11 cellular contexts compared by ENCODE assay signal in genomic region chr16:57624044-57624688, GRCh38. TPM values are rescaled to one million over a fixed set of nuclear protein-coding genes. Genes with fewer than 3 reads are reported as not detected.
DNase-seq lines count a peak whose midpoint lies in the region; ATAC-seq, FAIRE-seq and TF ChIP-seq lines count a peak whose summit lies in the region.
"Had no signal": no experiment of that assay in that cellular context is flagged by ENCODE, and none has a peak within 500 bp of the region (broad histone marks: within the 10 kb centered on the region; RNA-seq: fewer than 3 reads in every experiment).

No MANE protein-coding gene starts in this region.

- CTCF ChIA-PET in A549 (lab: Yijun Ruan, JAX), result interaction anchor here (0.8 to 12.2 kb wide), 12 partner anchors 10 to 53 kb away, joined by 3 to 100 read pairs (median 6); no protein-coding TSS in a partner anchor

- 72% methylated on average over 8 of the region's 8 CpGs for WGBS in A549 (ENCODE audit: missing lambda C conversion rate)

- in situ Hi-C loops in GM13976 (cut with MboI; ENCODE audit: low sequenced_read_pairs, unreplicated experiment), result no loop called here

- POLR2A ChIA-PET in A549 (lab: Yijun Ruan, JAX), result interaction anchor here (0.6 kb wide), 1 partner anchor 39 kb away, joined by 7 read pairs; no protein-coding TSS in a partner anchor

- FAIRE-seq in A549 (lab: Jason Lieb, UNC), result no peak
- FAIRE-seq: GM12878 had no signal

- H3K4me1 ChIP-seq in A549, result peaks cover 94% of the 10 kb centered on the region

- peak overlapping the region; percentile 59 for H3K4me2 ChIP-seq in A549

- H3K9me3 ChIP-seq in A549, result no peaks in the 10 kb centered on the region

- H3K4me3 ChIP-seq in A549 (no peak overlapping the region), cardiac fibroblast (replicated peaks in 1 of 2; ENCODE audit: low read depth in 2 of 2, low read length in 2 of 2) (no peak overlapping the region)
- H3K4me3 ChIP-seq: GM12878 had no signal

- ATAC-seq in A549, result no peak
- ATAC-seq: GM12878 had no signal

- no peak for TF ChIP-seq EP300 in A549 (IDR thresholded peaks at IDR 0.05)

- TF ChIP-seq POLR2A in A549 (IDR thresholded peaks at IDR 0.05; ENCODE audit: low read length), result no peak

- no peak for TF ChIP-seq RAD21 in A549 (conservative IDR thresholded peaks at IDR 0.05 in 1 of 2, IDR thresholded peaks at IDR 0.05 in 1 of 2)

- DNase-seq in A549 (ENCODE audit: low read depth in 1 of 2, low spot score in 1 of 2) (peak in 1 of 2 experiments; percentile 54), NCI-H226 (peak; percentile 81), cardiac fibroblast (ENCODE audit: low read depth in 2 of 2) (peak; percentile 69 to 79), left kidney (ENCODE audit: low read depth, low spot score) (peak; percentile 83), GM13976 (ENCODE audit: low spot score) (no peak), dedifferentiated amniotic fluid mesenchymal stem cell (ENCODE audit: extremely low spot score) (no peak), NCI-H1930 (lab: John Stamatoyannopoulos, UW) (no peak)
- no peak for DNase-seq in stimulated activated CD4-positive, alpha-beta T cell treated with anti-CD3 and anti-CD28 coated beads, Interleukin-2, amount 100 ng/mL, for 24 hours
- DNase-seq: T-helper 2 cell had no signal

- peak overlapping the region; percentile 91 to 98 for H3K27ac ChIP-seq in A549

- TF ChIP-seq CTCF in A549 (IDR thresholded peaks at IDR 0.05) (no peak), cardiac fibroblast (IDR thresholded peaks at IDR 0.05; ENCODE audit: low read depth, low read length) (no peak), GM13976 (IDR thresholded peaks at IDR 0.05; ENCODE audit: borderline replicate concordance, control extremely low read depth, extremely low read depth, insufficient read depth, missing control alignments) (no peak)

TF ChIP-seq in A549, 52 proteins besides CTCF, POLR2A, EP300 and RAD21:
- TF ChIP-seq CEBPB (IDR thresholded peaks at IDR 0.05) (peak; percentile 59 to 84; a peak in 3 of 4 replicates), ZNF302 (CRISPR knock-in tag; IDR thresholded peaks at IDR 0.05) (no peak)

RNA-seq across cellular contexts. Expression of gene ADGRG1, which starts 4.3 kb away (rescaled TPM):
- polyA plus RNA-seq in A549 (2011; rRNA removed) (28.3 and 37.7 TPM in 2 replicates), A549 (2017; fragmentation: RNase III; extraction: RNeasy Plus Mini Kit Qiagen cat#74134 plus additional on column Dnase treatment) (91.8 to 142 TPM (median 130 TPM) in 3 replicates)
- 46.7 and 66.1 TPM in 2 replicates for polyA plus RNA-seq in A549 (2012; cell fraction: cytosol; rRNA removed)
- 102 and 106 TPM in 2 replicates for polyA plus RNA-seq in A549 (2012; cell fraction: nucleus; rRNA removed)
- polyA minus RNA-seq in A549 (2011; rRNA and poly(A)+ RNA removed), result 31.9 and 33.7 TPM in 2 replicates

RNA-seq across cellular contexts. Expression of gene ADGRG3, which starts 43.9 kb away (rescaled TPM):
- polyA plus RNA-seq in A549 (2011; rRNA removed), result 0.45 and 0.77 TPM in 2 replicates
- polyA plus RNA-seq in A549 (2012; cell fraction: cytosol; rRNA removed), result 0.17 and 0.22 TPM in 2 replicates
- polyA plus RNA-seq in A549 (2012; cell fraction: nucleus; rRNA removed), result 0.70 and 0.87 TPM in 2 replicates
- polyA plus RNA-seq in A549 (2017; fragmentation: RNase III; extraction: RNeasy Plus Mini Kit Qiagen cat#74134 plus additional on column Dnase treatment), result 0.17 to 0.34 TPM (median 0.25 TPM) in 3 replicates
- 0.41 and 1.2 TPM in 2 replicates for polyA minus RNA-seq in A549 (2011; rRNA and poly(A)+ RNA removed)
- polyA plus RNA-seq: fibroblast of lung had no signal

Comparison
In these comparisons a context has a peak if more than half of its experiments do, and no peak if none do; other contexts are left out.
1. DNase-seq: peak in NCI-H226 (single experiment), cardiac fibroblast (2 of 2) and left kidney (single experiment); none in GM13976 (single experiment), stimulated activated CD4-positive, alpha-beta T cell treated with anti-CD3 and anti-CD28 coated beads, Interleukin-2, amount 100 ng/mL, for 24 hours (0 of 2), dedifferentiated amniotic fluid mesenchymal stem cell (single experiment) and NCI-H1930 (0 of 2).